11 cellular contexts compared by ENCODE assay signal in the genomic region with DNA sequence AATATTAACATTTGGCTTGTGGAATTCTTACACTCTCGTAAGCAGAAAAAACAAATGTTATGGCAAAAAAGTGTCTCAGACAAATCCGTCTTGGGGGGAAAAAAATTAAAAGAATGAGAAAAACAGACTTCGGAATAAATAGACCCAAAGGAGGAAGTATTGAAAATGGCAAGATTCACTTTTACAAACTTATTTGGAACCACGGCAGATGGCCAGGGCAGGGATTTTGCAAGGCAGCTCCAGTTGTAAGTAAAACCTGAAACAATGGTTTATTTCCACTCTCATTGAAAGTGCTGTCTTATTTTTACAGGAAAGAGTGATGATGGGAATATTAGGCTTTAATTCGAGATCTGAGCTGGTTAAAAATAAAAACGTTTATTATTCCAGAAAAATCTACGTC. TPM values are rescaled to one million over a fixed set of nuclear protein-coding genes. Genes with fewer than 3 reads are reported as not detected.
DNase-seq lines count a peak whose midpoint lies in the region; ATAC-seq and TF ChIP-seq lines count a peak whose summit lies in the region.
"Had no signal": no experiment of that assay in that cellular context is flagged by ENCODE, and none has a peak within 500 bp of the region (broad histone marks: within the 10 kb centered on the region; RNA-seq: fewer than 3 reads in every experiment).

No MANE protein-coding gene starts in this region.

- no peak for ATAC-seq in activated B cell treated with CpG ODN at 0.5 μM for 24 hours (ENCODE audit: low read depth)

- peaks cover 9% of the 10 kb centered on the region for H3K4me1 Mint-ChIP-seq in activated CD4-positive, alpha-beta T cell treated with anti-CD3 and anti-CD28 coated beads, Interleukin-2, amount 10 ng/mL, durations not matched to agents 24 days and 14 days
- peaks cover 14% of the 10 kb centered on the region for H3K4me1 Mint-ChIP-seq in activated B cell treated with CpG ODN at 0.5 μM for 24 hours
- peaks cover 13% of the 10 kb centered on the region in 2 donors for H3K4me1 Mint-ChIP-seq in immature natural killer cell

- intact Hi-C loops in activated CD4-positive, alpha-beta T cell treated with anti-CD3 and anti-CD28 coated beads, Interleukin-2, amount 10 ng/mL, durations not matched to agents 24 days and 14 days (cut with micrococcal nuclease), result loop anchor here (2.0 to 10.0 kb wide), 4 partner anchors 102 to 772 kb away; no protein-coding TSS in a partner anchor
- intact Hi-C loops in activated B cell treated with CpG ODN at 0.5 μM for 24 hours (cut with micrococcal nuclease), result loop anchor here (2.0 to 10.0 kb wide), 4 partner anchors 58 to 1024 kb away; a partner anchor contains a TSS

- peak overlapping the region; percentile 13 for H3K27ac ChIP-seq in temporal lobe (ENCODE audit: low read depth, low read length)

- peak overlapping the region; percentile 89 for H3K4me3 Mint-ChIP-seq in activated CD4-positive, alpha-beta T cell treated with anti-CD3 and anti-CD28 coated beads, Interleukin-2, amount 10 ng/mL, durations not matched to agents 24 days and 14 days
- H3K4me3 Mint-ChIP-seq in activated B cell treated with CpG ODN at 0.5 μM for 24 hours (peak overlapping the region; percentile 89), immature natural killer cell (peak overlapping the region; percentile 86 to 93 (median 91))

- H3K27ac Mint-ChIP-seq in activated CD4-positive, alpha-beta T cell treated with anti-CD3 and anti-CD28 coated beads, Interleukin-2, amount 10 ng/mL, durations not matched to agents 24 days and 14 days, result no peak overlapping the region
- H3K27ac Mint-ChIP-seq in activated B cell treated with CpG ODN at 0.5 μM for 24 hours (no peak overlapping the region), immature natural killer cell (peak overlapping the region in 2 of 6 donors; percentile 24 to 95)

- POLR2A ChIA-PET in activated B cell treated with CpG ODN at 0.5 μM for 24 hours (lab: Charles Lee), result interaction anchor here (0.7 to 2.4 kb wide), 4 partner anchors 101 to 575 kb away, joined by 3 to 32 read pairs (median 11); a partner anchor contains a TSS

- CTCF ChIA-PET in activated B cell treated with CpG ODN at 0.5 μM for 24 hours (lab: Charles Lee), result interaction anchor here (1.5 kb wide), 1 partner anchor 49 kb away, joined by 4 read pairs; no protein-coding TSS in a partner anchor

- no peaks in the 10 kb centered on the region for H3K9me3 Mint-ChIP-seq in activated CD4-positive, alpha-beta T cell treated with anti-CD3 and anti-CD28 coated beads, Interleukin-2, amount 10 ng/mL, durations not matched to agents 24 days and 14 days
- no peaks in the 10 kb centered on the region for H3K9me3 Mint-ChIP-seq in activated B cell treated with CpG ODN at 0.5 μM for 24 hours
- no peaks in the 10 kb centered on the region for H3K9me3 Mint-ChIP-seq in immature natural killer cell

- no peaks in the 10 kb centered on the region for H3K27me3 Mint-ChIP-seq in activated CD4-positive, alpha-beta T cell treated with anti-CD3 and anti-CD28 coated beads, Interleukin-2, amount 10 ng/mL, durations not matched to agents 24 days and 14 days
- no peaks in the 10 kb centered on the region for H3K27me3 Mint-ChIP-seq in activated B cell treated with CpG ODN at 0.5 μM for 24 hours
- H3K27me3 Mint-ChIP-seq in immature natural killer cell (ENCODE audit: low read depth in 3 of 3), result peaks cover 6 to 13% (median 10%) of the 10 kb centered on the region in 3 donors

- H3K36me3 Mint-ChIP-seq in activated CD4-positive, alpha-beta T cell treated with anti-CD3 and anti-CD28 coated beads, Interleukin-2, amount 10 ng/mL, durations not matched to agents 24 days and 14 days (ENCODE audit: low read depth), result no peaks in the 10 kb centered on the region
- H3K36me3 Mint-ChIP-seq in activated B cell treated with CpG ODN at 0.5 μM for 24 hours (ENCODE audit: low read depth) (no peaks in the 10 kb centered on the region), immature natural killer cell (no peaks in the 10 kb centered on the region)

- in situ Hi-C loops in GM13976 (cut with MboI; ENCODE audit: low sequenced_read_pairs, unreplicated experiment), result no loop called here

- no peak for TF ChIP-seq CTCF in activated B cell treated with CpG ODN at 0.5 μM for 24 hours (IDR thresholded peaks at IDR 0.05)
- TF ChIP-seq CTCF in GM13976 (IDR thresholded peaks at IDR 0.05; ENCODE audit: borderline replicate concordance, control extremely low read depth, extremely low read depth, insufficient read depth, missing control alignments), result no peak

- no peak for DNase-seq in activated CD4-positive, alpha-beta T cell treated with anti-CD3 and anti-CD28 coated beads, Interleukin-2, amount 10 ng/mL, durations not matched to agents 24 days and 14 days
- no peak for DNase-seq in activated CD4-positive, alpha-beta T cell treated with anti-CD3 and anti-CD28 coated beads for 48 hours
- DNase-seq in activated B cell treated with CpG ODN at 0.5 μM for 24 hours (no peak), immature natural killer cell (no peak), A172 (ENCODE audit: low spot score) (no peak), GM13976 (ENCODE audit: low spot score) (no peak), HK-2 (ENCODE audit: unreplicated experiment) (no peak)
- DNase-seq: activated CD8-positive, alpha-beta memory T cell treated with anti-CD3 and anti-CD28 coated beads for 24 hours; effector memory CD4-positive, alpha-beta T cell; NCI-H774 had no signal

RNA-seq across cellular contexts. Expression of a gene that starts 1.5 kb away (rescaled TPM):
- 2.4 and 3.2 TPM in 2 replicates for total RNA-seq in activated CD4-positive, alpha-beta T cell treated with anti-CD3 and anti-CD28 coated beads, Interleukin-2, amount 10 ng/mL, durations not matched to agents 24 days and 14 days
- total RNA-seq in activated B cell treated with CpG ODN at 0.5 μM for 24 hours (2.9 and 3.9 TPM in 2 replicates), temporal lobe (3.0 TPM)
- 1 to 10 TPM; 1.6 to 5.0 (median 3.4) TPM for polyA plus RNA-seq in immature natural killer cell
- total RNA-seq in A172 (2014; rRNA removed; shearing (Covaris generic)), result 5.1 and 6.2 TPM in 2 replicates
